ENCODE assay signal across 22 cellular contexts in the genomic region with DNA sequence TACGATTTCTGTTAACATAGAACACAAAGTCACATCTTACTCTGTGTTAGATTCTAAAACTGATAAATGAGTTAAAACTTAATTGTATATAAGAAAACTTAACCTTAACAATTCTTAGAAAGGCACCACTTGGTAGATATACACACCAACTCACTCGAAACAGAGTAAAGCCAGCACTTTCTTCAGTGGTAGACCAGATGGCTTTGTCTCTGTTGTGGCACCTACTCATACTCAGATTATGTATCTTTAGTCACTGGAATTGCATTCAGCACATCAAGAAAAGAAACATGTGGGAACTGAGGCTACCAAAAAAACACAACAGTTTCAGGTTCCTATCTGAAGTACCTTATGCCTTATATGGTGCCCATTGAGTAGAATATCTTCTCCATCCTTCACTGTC.
DNase-seq lines count a peak whose midpoint lies in the region; ATAC-seq and TF ChIP-seq lines count a peak whose summit lies in the region.
"Had no signal": no experiment of that assay in that cellular context is flagged by ENCODE, and none has a peak within 500 bp of the region (broad histone marks: within the 10 kb centered on the region; RNA-seq: fewer than 3 reads in every experiment).

No MANE protein-coding gene starts in this region.

- H3K9me3 ChIP-seq in Panc1 (ENCODE audit: control insufficient read depth, insufficient read depth, low read depth, low read length), result no peaks in the 10 kb centered on the region
- H3K9me3 ChIP-seq: A549, BE2C had no signal

- peaks cover 27% of the 10 kb centered on the region for H3K4me1 Mint-ChIP-seq in glutamatergic neuron (ENCODE audit: low read depth, unreplicated experiment)
- H3K4me1 Mint-ChIP-seq: CD14-positive monocyte; CD8-positive, alpha-beta memory T cell had no signal

- peaks cover 5% of the 10 kb centered on the region for H3K4me1 ChIP-seq in Panc1 (ENCODE audit: control insufficient read depth, insufficient read depth, low read length)
- H3K4me1 ChIP-seq: A549; BLaER1 treated with 17β-estradiol and CSF1 and Interleukin-3, amounts not matched to agents 10 nM and 100 nM had no signal

- TF ChIP-seq CTCF in Panc1 (IDR thresholded peaks at IDR 0.05) (no peak), glutamatergic neuron (IDR thresholded peaks at IDR 0.05; ENCODE audit: partially characterized antibody, unreplicated experiment) (no peak)

- intact Hi-C loops in Panc1 (cut with micrococcal nuclease; ENCODE audit: unreplicated experiment), result no loop called here

- CTCF ChIA-PET in Panc1 (lab: Charles Lee), result no interaction called here

- no peaks in the 10 kb centered on the region for H3K36me3 Mint-ChIP-seq in glutamatergic neuron (ENCODE audit: unreplicated experiment)
- H3K36me3 Mint-ChIP-seq: CD14-positive monocyte; CD8-positive, alpha-beta memory T cell had no signal

- no peaks in the 10 kb centered on the region for H3K36me3 ChIP-seq in Panc1 (ENCODE audit: control insufficient read depth, insufficient read depth, low read length)
- H3K36me3 ChIP-seq: BE2C; BLaER1 treated with 17β-estradiol and CSF1 and Interleukin-3, amounts not matched to agents 10 nM and 100 nM had no signal

- peak overlapping the region; percentile 83 for H3K27ac Mint-ChIP-seq in glutamatergic neuron (ENCODE audit: unreplicated experiment)
- H3K27ac Mint-ChIP-seq: CD14-positive monocyte; CD4-positive, alpha-beta T cell; CD8-positive, alpha-beta memory T cell; H9 had no signal

- POLR2A ChIA-PET in Panc1 (lab: Charles Lee), result no interaction called here

- H3K4me3 Mint-ChIP-seq in glutamatergic neuron (ENCODE audit: unreplicated experiment), result peak overlapping the region; percentile 9
- H3K4me3 Mint-ChIP-seq: CD14-positive monocyte; CD4-positive, alpha-beta T cell; CD8-positive, alpha-beta memory T cell; H9 had no signal

- peaks cover 2% of the 10 kb centered on the region for H3K9me3 Mint-ChIP-seq in glutamatergic neuron (ENCODE audit: unreplicated experiment)
- H3K9me3 Mint-ChIP-seq: CD4-positive, alpha-beta T cell had no signal

- H3K27me3 ChIP-seq in Panc1 (ENCODE audit: control insufficient read depth, insufficient read depth, low read length), result no peaks in the 10 kb centered on the region
- H3K27me3 ChIP-seq: BE2C; BLaER1 treated with 17β-estradiol and CSF1 and Interleukin-3, amounts not matched to agents 10 nM and 100 nM had no signal

- H3K4me3 ChIP-seq in Panc1 (ENCODE audit: low read depth in 2 of 2, low read length in 2 of 2), result no peak overlapping the region
- H3K4me3 ChIP-seq: A549; BLaER1 treated with 17β-estradiol and CSF1 and Interleukin-3, amounts not matched to agents 10 nM and 100 nM had no signal

- in situ Hi-C loops in Panc1 (cut with HindIII; ENCODE audit: low pct_unique_long_range_greater_than_20kb, low sequenced_read_pairs), result no loop called here

- peak; percentile 49 for DNase-seq in NCI-H2171 treated with DMSO at 0.1 percent for 48 hours (lab: John Stamatoyannopoulos, UW)
- DNase-seq in NCI-H2171 (lab: John Stamatoyannopoulos, UW), result no peak
- no peak for DNase-seq in Panc1 (ENCODE audit: low read depth, low spot score)
- no peak for DNase-seq in glutamatergic neuron
- DNase-seq in NCI-H524 treated with DMSO at 0.1 percent for 48 hours (lab: John Stamatoyannopoulos, UW), result no peak
- DNase-seq in stimulated activated CD4-positive, alpha-beta T cell treated with anti-CD3 and anti-CD28 coated beads, Interleukin-12 subunit alpha, Interleukin-12 subunit beta, amount 100 ng/mL, for 4 hours, result no peak
- DNase-seq: 8988T; ACHN; AML-193; BE2C; Calu3; CD4-positive, alpha-beta T cell; CD8-positive, alpha-beta memory T cell; DMS53; DMS79 treated with DMSO at 0.1 percent for 48 hours; GF-D8; H9 had no signal

- ATAC-seq in Panc1 (no peak), GM21390 (IDR thresholded peaks at IDR 0.05; ENCODE audit: unreplicated experiment) (no peak)
- ATAC-seq: A549, HCT116 had no signal

- no TSS peak for BruUV-seq in Panc1 (replicated peaks; lab: Mats Ljungman, UMichigan)

- no peaks in the 10 kb centered on the region for H3K27me3 Mint-ChIP-seq in glutamatergic neuron (ENCODE audit: unreplicated experiment)

- peak overlapping the region; percentile 36; the same call in 1 of the 2 replicates for H3K27ac ChIP-seq in Panc1 (ENCODE audit: low read length)
- H3K27ac ChIP-seq: A549; BLaER1 treated with 17β-estradiol and CSF1 and Interleukin-3, amounts not matched to agents 10 nM and 100 nM had no signal
